Comparison of ENCODE assay signal across 26 cellular contexts in the genomic region with DNA sequence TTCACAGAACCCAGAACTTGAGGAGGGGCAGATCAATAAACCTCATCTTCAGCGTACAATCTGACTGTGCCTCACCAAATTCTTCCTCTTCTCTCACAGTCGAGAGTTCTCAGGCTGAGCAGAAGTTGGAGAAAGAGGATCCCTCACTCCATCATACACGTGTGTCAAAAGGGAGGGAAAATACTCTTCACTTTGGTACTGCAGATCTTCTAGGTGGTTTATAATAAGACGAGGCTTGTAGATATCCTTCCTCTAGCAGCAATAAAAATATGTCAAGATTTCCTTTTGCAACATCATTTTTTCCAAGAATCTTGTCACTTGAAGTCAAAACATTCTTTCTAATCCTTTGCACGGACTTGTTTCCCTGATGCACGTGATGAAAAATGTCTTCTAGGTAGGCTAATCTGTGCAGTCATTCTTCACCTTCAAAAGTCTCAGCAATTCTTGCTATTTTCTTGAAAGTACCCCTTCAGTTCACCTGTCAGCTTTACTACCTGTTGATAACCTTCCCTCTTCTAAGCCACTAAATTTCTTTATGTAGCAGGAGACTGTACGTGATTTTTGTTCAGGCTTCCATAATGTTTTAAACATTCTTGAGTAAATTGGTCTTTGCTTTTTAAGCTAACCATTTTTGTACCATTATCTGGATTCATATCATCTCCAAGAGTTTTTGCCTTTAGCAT.
"Had no signal": no experiment of that assay in that cellular context is flagged by ENCODE, and none has a peak within 500 bp of the region (broad histone marks: within the 10 kb centered on the region; RNA-seq: fewer than 3 reads in every experiment).

No MANE protein-coding gene starts in this region.

- DNase-seq: dermis blood vessel endothelial cell; effector memory CD8-positive, alpha-beta T cell; kidney; mucosa of descending colon; naive thymus-derived CD8-positive, alpha-beta T cell; nephron progenitor cell; occipital lobe; ovary; posterior cingulate gyrus; psoas muscle; right cardiac atrium; sigmoid colon; stimulated activated CD4-positive, alpha-beta T cell treated with anti-CD3 and anti-CD28 coated beads, Interleukin-15, amount 100 ng/mL, for 24 hours; stimulated activated CD4-positive, alpha-beta T cell treated with anti-CD3 and anti-CD28 coated beads, Interleukin-2, amount 100 ng/mL, for 48 hours; stimulated activated naive B cell treated with anti-CD40 and anti-IgM and Interleukin-4, amounts not matched to agents 10 μg/mL and 1 μg/mL and 100 μg/mL, for 72 hours had no signal

- FAIRE-seq: endometrium, frontal cortex, kidney had no signal

- H3K4me3 ChIP-seq: coronary artery, lung, mucosa of descending colon, ovary, psoas muscle, sigmoid colon, skin epidermis, thoracic aorta, tibial nerve, vagina had no signal

- H3K36me3 ChIP-seq: ovary, sigmoid colon, thoracic aorta, tibial nerve, vagina had no signal

- H3K36me3 Mint-ChIP-seq: memory B cell; naive thymus-derived CD8-positive, alpha-beta T cell; stimulated activated naive B cell treated with anti-CD40 and anti-IgM and Interleukin-4, amounts not matched to agents 10 μg/mL and 1 μg/mL and 100 μg/mL, for 72 hours had no signal

- H3K27me3 Mint-ChIP-seq: stimulated activated naive CD8-positive, alpha-beta T cell treated with anti-CD3 and anti-CD28 coated beads, Interleukin-15, Interleukin-2, amounts not matched to agents 100 ng/mL and 50 ng/mL, for 24 hours had no signal

- H3K9me3 ChIP-seq: mucosa of descending colon, ovary, psoas muscle, sigmoid colon, thoracic aorta, tibial nerve, vagina had no signal

- H3K4me3 Mint-ChIP-seq: effector memory CD8-positive, alpha-beta T cell; memory B cell; mesothelial cell of epicardium; naive thymus-derived CD8-positive, alpha-beta T cell; nephron progenitor cell; stimulated activated naive B cell treated with anti-CD40 and anti-IgM and Interleukin-4, amounts not matched to agents 10 μg/mL and 1 μg/mL and 100 μg/mL, for 72 hours; stimulated activated naive CD8-positive, alpha-beta T cell treated with anti-CD3 and anti-CD28 coated beads, Interleukin-15, Interleukin-2, amounts not matched to agents 100 ng/mL and 50 ng/mL, for 24 hours had no signal

- H3K4me1 ChIP-seq: tibial nerve had no signal

- H3K27ac Mint-ChIP-seq: effector memory CD8-positive, alpha-beta T cell; memory B cell; mesothelial cell of epicardium; naive thymus-derived CD8-positive, alpha-beta T cell; nephron progenitor cell; stimulated activated naive B cell treated with anti-CD40 and anti-IgM and Interleukin-4, amounts not matched to agents 10 μg/mL and 1 μg/mL and 100 μg/mL, for 72 hours; stimulated activated naive CD8-positive, alpha-beta T cell treated with anti-CD3 and anti-CD28 coated beads, Interleukin-15, Interleukin-2, amounts not matched to agents 100 ng/mL and 50 ng/mL, for 24 hours had no signal

- H3K4me1 Mint-ChIP-seq: memory B cell; stimulated activated naive B cell treated with anti-CD40 and anti-IgM and Interleukin-4, amounts not matched to agents 10 μg/mL and 1 μg/mL and 100 μg/mL, for 72 hours had no signal

- H3K27me3 ChIP-seq: ovary, sigmoid colon, tibial nerve, vagina had no signal

- H3K27ac ChIP-seq: coronary artery, ovary, psoas muscle, sigmoid colon, skin epidermis, thoracic aorta, tibial nerve, vagina had no signal
